In genomic region chr3:172177803-172178316, GRCh38 we compare ENCODE assay signal across 2 cellular contexts.
TF ChIP-seq lines count a peak whose summit lies in the region.

No MANE protein-coding gene starts in this region.

TF ChIP-seq in HepG2, 621 proteins besides CTCF, POLR2A, EP300 and RAD21 (continued from another document and continues in another):
- TF ChIP-seq, protein P1, sequence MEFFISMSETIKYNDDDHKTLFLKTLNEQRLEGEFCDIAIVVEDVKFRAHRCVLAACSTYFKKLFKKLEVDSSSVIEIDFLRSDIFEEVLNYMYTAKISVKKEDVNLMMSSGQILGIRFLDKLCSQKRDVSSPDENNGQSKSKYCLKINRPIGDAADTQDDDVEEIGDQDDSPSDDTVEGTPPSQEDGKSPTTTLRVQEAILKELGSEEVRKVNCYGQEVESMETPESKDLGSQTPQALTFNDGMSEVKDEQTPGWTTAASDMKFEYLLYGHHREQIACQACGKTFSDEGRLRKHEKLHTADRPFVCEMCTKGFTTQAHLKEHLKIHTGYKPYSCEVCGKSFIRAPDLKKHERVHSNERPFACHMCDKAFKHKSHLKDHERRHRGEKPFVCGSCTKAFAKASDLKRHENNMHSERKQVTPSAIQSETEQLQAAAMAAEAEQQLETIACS (CRISPR knock-in tag; IDR thresholded peaks at IDR 0.05): no peak
- TF ChIP-seq HCFC1 (IDR thresholded peaks at IDR 0.05; ENCODE audit: low read depth, low read length) (no peak), RBM22 (optimal IDR thresholded peaks at IDR 0.05; ENCODE audit: low read length) (peak; percentile 95), ZNF629 (CRISPR knock-in tag; conservative IDR thresholded peaks at IDR 0.05) (0 out of 2 replicates have a peak, but pooled peaks have one; percentile 16), PHB2 (IDR thresholded peaks at IDR 0.05; ENCODE audit: partially characterized antibody) (no peak), HOXA9 (CRISPR knock-in tag; IDR thresholded peaks at IDR 0.05; ENCODE audit: borderline replicate concordance) (no peak), POLR2G (IDR thresholded peaks at IDR 0.05; ENCODE audit: low read depth, low read length) (peak; percentile 29; the same call in 1 of the 2 replicates), SAP130 (CRISPR knock-in tag; IDR thresholded peaks at IDR 0.05; ENCODE audit: low read depth) (0 out of 2 replicates have a peak, but pooled peaks have one; percentile 15), SOX6 (IDR thresholded peaks at IDR 0.05) (no peak), SOX6 (CRISPR knock-in tag; IDR thresholded peaks at IDR 0.05) (no peak), SALL1 (CRISPR knock-in tag; IDR thresholded peaks at IDR 0.05) (0 out of 2 replicates have a peak, but pooled peaks have one; percentile 7), NFE2L1 (CRISPR knock-in tag; IDR thresholded peaks at IDR 0.05; ENCODE audit: borderline replicate concordance) (no peak), ZNF160 (CRISPR knock-in tag; IDR thresholded peaks at IDR 0.05) (no peak), BORCS8-MEF2B (CRISPR knock-in tag; IDR thresholded peaks at IDR 0.05) (no peak), ZSCAN20 (CRISPR knock-in tag; IDR thresholded peaks at IDR 0.05; ENCODE audit: borderline replicate concordance) (no peak), MTA1 (CRISPR knock-in tag; IDR thresholded peaks at IDR 0.05; ENCODE audit: borderline replicate concordance) (no peak), ZNF747 (CRISPR knock-in tag; IDR thresholded peaks at IDR 0.05; ENCODE audit: borderline replicate concordance) (no peak), MAZ (IDR thresholded peaks at IDR 0.05; ENCODE audit: borderline replicate concordance, low read depth, low read length) (no peak), MAZ (CRISPR knock-in tag; IDR thresholded peaks at IDR 0.05; ENCODE audit: low read depth) (no peak), ZNF749 (CRISPR knock-in tag; IDR thresholded peaks at IDR 0.05; ENCODE audit: borderline replicate concordance) (no peak), ZNF253 (CRISPR knock-in tag; IDR thresholded peaks at IDR 0.05; ENCODE audit: borderline replicate concordance) (no peak), ZFP41 (CRISPR knock-in tag; IDR thresholded peaks at IDR 0.05; ENCODE audit: borderline replicate concordance) (no peak), ZNF496 (CRISPR knock-in tag; IDR thresholded peaks at IDR 0.05; ENCODE audit: insufficient replicate concordance) (no peak), PAF1 (CRISPR knock-in tag; IDR thresholded peaks at IDR 0.05) (peak; percentile 55; the same call in 1 of the 2 replicates), FOXO1 (CRISPR knock-in tag; IDR thresholded peaks at IDR 0.05) (no peak), ZUFSP (CRISPR knock-in tag; IDR thresholded peaks at IDR 0.05; ENCODE audit: borderline replicate concordance) (no peak), GATAD1 (CRISPR knock-in tag; IDR thresholded peaks at IDR 0.05) (no peak), ZNF720 (CRISPR knock-in tag; IDR thresholded peaks at IDR 0.05) (no peak), ZFX (CRISPR knock-in tag; IDR thresholded peaks at IDR 0.05; ENCODE audit: low read depth) (no peak)
- TF ChIP-seq, protein P2, sequence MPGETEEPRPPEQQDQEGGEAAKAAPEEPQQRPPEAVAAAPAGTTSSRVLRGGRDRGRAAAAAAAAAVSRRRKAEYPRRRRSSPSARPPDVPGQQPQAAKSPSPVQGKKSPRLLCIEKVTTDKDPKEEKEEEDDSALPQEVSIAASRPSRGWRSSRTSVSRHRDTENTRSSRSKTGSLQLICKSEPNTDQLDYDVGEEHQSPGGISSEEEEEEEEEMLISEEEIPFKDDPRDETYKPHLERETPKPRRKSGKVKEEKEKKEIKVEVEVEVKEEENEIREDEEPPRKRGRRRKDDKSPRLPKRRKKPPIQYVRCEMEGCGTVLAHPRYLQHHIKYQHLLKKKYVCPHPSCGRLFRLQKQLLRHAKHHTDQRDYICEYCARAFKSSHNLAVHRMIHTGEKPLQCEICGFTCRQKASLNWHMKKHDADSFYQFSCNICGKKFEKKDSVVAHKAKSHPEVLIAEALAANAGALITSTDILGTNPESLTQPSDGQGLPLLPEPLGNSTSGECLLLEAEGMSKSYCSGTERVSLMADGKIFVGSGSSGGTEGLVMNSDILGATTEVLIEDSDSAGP (CRISPR knock-in tag; IDR thresholded peaks at IDR 0.05; ENCODE audit: borderline replicate concordance): no peak
- TF ChIP-seq, protein P3, sequence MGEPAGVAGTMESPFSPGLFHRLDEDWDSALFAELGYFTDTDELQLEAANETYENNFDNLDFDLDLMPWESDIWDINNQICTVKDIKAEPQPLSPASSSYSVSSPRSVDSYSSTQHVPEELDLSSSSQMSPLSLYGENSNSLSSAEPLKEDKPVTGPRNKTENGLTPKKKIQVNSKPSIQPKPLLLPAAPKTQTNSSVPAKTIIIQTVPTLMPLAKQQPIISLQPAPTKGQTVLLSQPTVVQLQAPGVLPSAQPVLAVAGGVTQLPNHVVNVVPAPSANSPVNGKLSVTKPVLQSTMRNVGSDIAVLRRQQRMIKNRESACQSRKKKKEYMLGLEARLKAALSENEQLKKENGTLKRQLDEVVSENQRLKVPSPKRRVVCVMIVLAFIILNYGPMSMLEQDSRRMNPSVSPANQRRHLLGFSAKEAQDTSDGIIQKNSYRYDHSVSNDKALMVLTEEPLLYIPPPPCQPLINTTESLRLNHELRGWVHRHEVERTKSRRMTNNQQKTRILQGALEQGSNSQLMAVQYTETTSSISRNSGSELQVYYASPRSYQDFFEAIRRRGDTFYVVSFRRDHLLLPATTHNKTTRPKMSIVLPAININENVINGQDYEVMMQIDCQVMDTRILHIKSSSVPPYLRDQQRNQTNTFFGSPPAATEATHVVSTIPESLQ (CRISPR knock-in tag; conservative IDR thresholded peaks at IDR 0.05): no peak

TF ChIP-seq in liver, 16 proteins besides CTCF, POLR2A, EP300 and RAD21 (continued from another document):
- TF ChIP-seq EGR1 (IDR thresholded peaks at IDR 0.05; ENCODE audit: low read depth in 2 of 2): no peak
